Comparison of ENCODE assay signal across 17 cellular contexts in the genomic region with DNA sequence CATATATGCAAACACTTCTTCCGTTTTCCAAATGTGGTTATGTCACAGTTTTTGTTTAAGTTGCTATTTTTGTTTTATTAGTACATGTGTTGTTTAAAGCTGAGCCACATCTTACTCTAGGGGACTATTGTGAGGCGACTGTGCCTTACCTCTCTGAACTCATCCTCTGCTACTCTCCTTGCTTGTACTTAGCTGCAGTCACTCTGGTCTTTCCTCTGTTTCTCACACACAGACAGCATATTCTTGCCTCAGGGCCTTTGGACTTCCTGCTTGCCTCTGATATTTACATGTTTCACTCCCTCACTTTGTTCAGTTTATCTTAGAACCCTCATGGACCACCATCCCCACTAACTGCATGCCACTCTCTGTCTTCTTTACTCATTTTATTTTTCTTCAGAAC.
A peak's percentile ranks its signal among the peaks of the same experiment; 100 is the strongest.
DNase-seq lines count a peak whose midpoint lies in the region; ATAC-seq, FAIRE-seq and TF ChIP-seq lines count a peak whose summit lies in the region.
"Had no signal": no experiment of that assay in that cellular context is flagged by ENCODE, and none has a peak within 500 bp of the region (broad histone marks: within the 10 kb centered on the region; RNA-seq: fewer than 3 reads in every experiment).

No MANE protein-coding gene starts in this region.

- intact Hi-C loops in GM12878 (cut with micrococcal nuclease; ENCODE audit: unreplicated experiment): no loop called here

- BruUV-seq in GM12878 (replicated peaks; lab: Mats Ljungman, UMichigan): no TSS peak

- peak overlapping the region; percentile 4 for H3K27ac Mint-ChIP-seq in stimulated activated naive CD8-positive, alpha-beta T cell treated with anti-CD3 and anti-CD28 coated beads, Interleukin-15, Interleukin-2, amounts not matched to agents 100 ng/mL and 50 ng/mL, for 24 hours

- H3K4me2 ChIP-seq in GM12878 (ENCODE audit: control insufficient read depth, insufficient read depth): no peak overlapping the region

- H3K4me1 ChIP-seq in GM12878 (ENCODE audit: control insufficient read depth, insufficient read depth, low read length): no peaks in the 10 kb centered on the region
- H3K4me1 ChIP-seq: testis had no signal

- no peak for TF ChIP-seq EP300 in GM12878 (IDR thresholded peaks at IDR 0.05; ENCODE audit: borderline replicate concordance in 1 of 2, control insufficient read depth in 1 of 2, low read depth in 2 of 2, low read length in 2 of 2)

- H3K9me3 Mint-ChIP-seq in stimulated activated naive CD8-positive, alpha-beta T cell treated with anti-CD3 and anti-CD28 coated beads, Interleukin-15, Interleukin-2, amounts not matched to agents 100 ng/mL and 50 ng/mL, for 24 hours: no peaks in the 10 kb centered on the region

- CTCF ChIA-PET in GM12878 (lab: Yijun Ruan, JAX): interaction anchor here (0.8 to 1.3 kb wide), 5 partner anchors 12 to 115 kb away, joined by 3 to 5 read pairs (median 4); no protein-coding TSS in a partner anchor

- no peaks in the 10 kb centered on the region for H3K4me1 Mint-ChIP-seq in stimulated activated naive CD8-positive, alpha-beta T cell treated with anti-CD3 and anti-CD28 coated beads, Interleukin-15, Interleukin-2, amounts not matched to agents 100 ng/mL and 50 ng/mL, for 24 hours (ENCODE audit: low read depth)

- no peak overlapping the region for H3K4me3 ChIP-seq in GM12878
- H3K4me3 ChIP-seq: testis had no signal

- no peak overlapping the region for H3K9ac ChIP-seq in GM12878 (ENCODE audit: control insufficient read depth, insufficient read depth, low read length)
- H3K9ac ChIP-seq: parathyroid adenoma had no signal

- RAD21 ChIA-PET in GM12878 (lab: Charles Lee; ENCODE audit: unreplicated experiment): interaction anchor here (0.7 to 1.2 kb wide), 6 partner anchors 14 to 113 kb away, joined by 3 to 5 read pairs (median 4); no protein-coding TSS in a partner anchor

- TF ChIP-seq CTCF in GM12878 (IDR thresholded peaks at IDR 0.05 in 2 of 3, conservative IDR thresholded peaks at IDR 0.05 in 1 of 3; ENCODE audit: control insufficient read depth in 2 of 3, extremely low read depth in 1 of 3, insufficient read depth in 1 of 3, low read depth in 3 of 3, low read length in 3 of 3): no peak

- TF ChIP-seq RAD21 in GM12878 (IDR thresholded peaks at IDR 0.05; ENCODE audit: insufficient read depth, low read depth, low read length): no peak

- ATAC-seq in stimulated activated naive CD8-positive, alpha-beta T cell treated with anti-CD3 and anti-CD28 coated beads, Interleukin-15, Interleukin-2, amounts not matched to agents 100 U/mL and 50 U/mL, for 24 hours: no peak
- ATAC-seq in GM12878: peak; percentile 42; the same call in 2 of the 3 replicates
- no peak for ATAC-seq in HG03571 (IDR thresholded peaks at IDR 0.05; ENCODE audit: unreplicated experiment)
- ATAC-seq: left lobe of liver had no signal

- H2AFZ ChIP-seq in GM12878 (ENCODE audit: control insufficient read depth, low read depth, low read length): no peak overlapping the region
- H2AFZ ChIP-seq: parathyroid adenoma had no signal

- no peak overlapping the region for H3K27ac ChIP-seq in GM12878 (ENCODE audit: control insufficient read depth, insufficient read depth)
- H3K27ac ChIP-seq: parathyroid adenoma, testis, VCaP had no signal

- H3K36me3 ChIP-seq in GM12878 (ENCODE audit: control insufficient read depth in 2 of 2, insufficient read depth in 2 of 2, low read length in 1 of 2): peaks cover 5 to 12% of the 10 kb centered on the region in 2 experiments

- no peaks in the 10 kb centered on the region for H3K9me3 ChIP-seq in GM12878 (replicated peaks; ENCODE audit: control insufficient read depth, insufficient read depth, low read length)
- H3K9me3 ChIP-seq: testis had no signal

- H3K4me3 Mint-ChIP-seq in stimulated activated naive CD8-positive, alpha-beta T cell treated with anti-CD3 and anti-CD28 coated beads, Interleukin-15, Interleukin-2, amounts not matched to agents 100 ng/mL and 50 ng/mL, for 24 hours: no peak overlapping the region

- peaks cover 55% of the 10 kb centered on the region for H3K36me3 Mint-ChIP-seq in stimulated activated naive CD8-positive, alpha-beta T cell treated with anti-CD3 and anti-CD28 coated beads, Interleukin-15, Interleukin-2, amounts not matched to agents 100 ng/mL and 50 ng/mL, for 24 hours (ENCODE audit: low read depth)

- FAIRE-seq in GM12878 (lab: Jason Lieb, UNC) (no peak), GM12891 (lab: Jason Lieb, UNC) (no peak)

- TF ChIP-seq POLR2A in GM12878 (IDR thresholded peaks at IDR 0.05; ENCODE audit: low read depth, low read length) (no peak), GM12891 (IDR thresholded peaks at IDR 0.05; ENCODE audit: low read depth, low read length) (no peak)

- H3K79me2 ChIP-seq in GM12878 (ENCODE audit: control insufficient read depth, insufficient read depth, low read length): no peaks in the 10 kb centered on the region
- H3K79me2 ChIP-seq: parathyroid adenoma had no signal

- no peaks in the 10 kb centered on the region for H3K27me3 ChIP-seq in GM12878 (replicated peaks in 1 of 2; ENCODE audit: control insufficient read depth in 2 of 2, insufficient read depth in 2 of 2, low read length in 1 of 2)
- H3K27me3 ChIP-seq: testis had no signal

- POLR2A ChIA-PET in GM12878 (lab: Charles Lee): no interaction called here

- no peaks in the 10 kb centered on the region for H3K27me3 Mint-ChIP-seq in stimulated activated naive CD8-positive, alpha-beta T cell treated with anti-CD3 and anti-CD28 coated beads, Interleukin-15, Interleukin-2, amounts not matched to agents 100 ng/mL and 50 ng/mL, for 24 hours

- no peak for DNase-seq in stimulated activated naive CD8-positive, alpha-beta T cell treated with anti-CD3 and anti-CD28 coated beads, Interleukin-15, Interleukin-2, amounts not matched to agents 100 U/mL and 50 U/mL, for 24 hours
- DNase-seq in NAMALWA (ENCODE audit: low spot score) (peak; percentile 7), GM12878 (ENCODE audit: low read depth, low spot score) (peak; percentile 5), GF-D8 (lab: John Stamatoyannopoulos, UW) (no peak), ureter (ENCODE audit: low spot score) (no peak), GM12891 (ENCODE audit: insufficient read length, low spot score) (no peak)
- DNase-seq: activated naive CD4-positive, alpha-beta T cell treated with Interleukin-2 at 50 U/mL for 16 hours; dermis blood vessel endothelial cell; NCI-H1436 treated with DMSO at 0.1 percent for 48 hours; NK-92 treated with Interleukin-12 subunit alpha and Interleukin-12 subunit beta, amount 100 ng/mL, for 24 hours; RPMI8226; testis had no signal

- 47% methylated on average over 2 of the region's 2 CpGs for WGBS in GM12878 (ENCODE audit: insufficient coverage, insufficient replicate concordance, low lambda C conversion rate, missing lambda C conversion rate)

- no peaks in the 10 kb centered on the region for H4K20me1 ChIP-seq in GM12878 (ENCODE audit: control insufficient read depth, insufficient read depth)

- in situ Hi-C loops in GM12878 (cut with MboI): no loop called here

- SMC1A ChIA-PET in GM12878 (lab: Charles Lee; ENCODE audit: uncharacterized antibody, unreplicated experiment): interaction anchor here (0.6 to 1.4 kb wide), 6 partner anchors 16 to 1064 kb away, joined by 3 to 9 read pairs (median 3); no protein-coding TSS in a partner anchor

TF ChIP-seq in GM12878, 131 proteins besides CTCF, POLR2A, EP300 and RAD21 (continues in another document):
- TF ChIP-seq GABPA (IDR thresholded peaks at IDR 0.05; ENCODE audit: low read depth) (no peak), HDGF (IDR thresholded peaks at IDR 0.05) (no peak), SMAD5 (IDR thresholded peaks at IDR 0.05; ENCODE audit: low read depth) (no peak), SUZ12 (IDR thresholded peaks at IDR 0.05; ENCODE audit: unreplicated experiment) (no peak)

TF ChIP-seq in GM12891, 5 proteins besides CTCF, POLR2A, EP300 and RAD21:
- no peak for TF ChIP-seq POLR2AphosphoS5 (IDR thresholded peaks at IDR 0.05; ENCODE audit: low read depth, low read length)
- TF ChIP-seq SPI1 (IDR thresholded peaks at IDR 0.05; ENCODE audit: low read depth, low read length): no peak
- no peak for TF ChIP-seq PAX5 (IDR thresholded peaks at IDR 0.05; ENCODE audit: insufficient read depth, low read length, severe bottlenecking)
- TF ChIP-seq TAF1 (IDR thresholded peaks at IDR 0.05; ENCODE audit: low read depth, low read length): no peak
- TF ChIP-seq POU2F2 (IDR thresholded peaks at IDR 0.05; ENCODE audit: low read depth, low read length): no peak

Comparison
In these comparisons a context has a peak if more than half of its experiments do, and no peak if none do; other contexts are left out.
1. DNase-seq: peak in NAMALWA (single experiment) and GM12878 (single experiment); none in stimulated activated naive CD8-positive, alpha-beta T cell treated with anti-CD3 and anti-CD28 coated beads, Interleukin-15, Interleukin-2, amounts not matched to agents 100 U/mL and 50 U/mL, for 24 hours (single experiment), GF-D8 (single experiment), ureter (single experiment) and GM12891 (single experiment).